In genomic region chr3:49602877-49603411, GRCh38 we compare ENCODE assay signal across 8 cellular contexts. TPM values are rescaled to one million over a fixed set of nuclear protein-coding genes. Genes with fewer than 3 reads are reported as not detected.
DNase-seq lines count a peak whose midpoint lies in the region; ATAC-seq and TF ChIP-seq lines count a peak whose summit lies in the region.

No MANE protein-coding gene starts in this region.

- H3K36me3 ChIP-seq in mucosa of descending colon (ENCODE audit: low read depth), result no peaks in the 10 kb centered on the region
- H3K36me3 ChIP-seq in transverse colon, result no peaks in the 10 kb centered on the region

- H3K4me3 Mint-ChIP-seq in activated T-helper 17 cell treated with anti-CD3 and anti-CD28 coated beads, Interleukin-2, amount 50 U/mL, for 72 hours, result peak overlapping the region; percentile 70
- H3K4me3 Mint-ChIP-seq in WTC11, result no peak overlapping the region

- peaks cover 21% of the 10 kb centered on the region for H3K4me1 Mint-ChIP-seq in activated T-helper 17 cell treated with anti-CD3 and anti-CD28 coated beads, Interleukin-2, amount 50 U/mL, for 72 hours
- H3K4me1 Mint-ChIP-seq in WTC11, result no peaks in the 10 kb centered on the region

- no peaks in the 10 kb centered on the region for H3K4me1 ChIP-seq in mucosa of descending colon (ENCODE audit: low read depth)
- no peaks in the 10 kb centered on the region for H3K4me1 ChIP-seq in transverse colon

- in situ Hi-C loops in transverse colon (cut with MboI; ENCODE audit: low pct_ligation_motif_present in 1 of 4, low pct_unique_long_range_greater_than_20kb in 1 of 4, low sequenced_read_pairs in 3 of 4), result no loop called here

- peak overlapping the region; percentile 90 for H3K27ac Mint-ChIP-seq in activated T-helper 17 cell treated with anti-CD3 and anti-CD28 coated beads, Interleukin-2, amount 50 U/mL, for 72 hours
- no peak overlapping the region; the same call in 1 of the 2 replicates for H3K27ac Mint-ChIP-seq in WTC11

- WGBS in transverse colon (ENCODE audit: low coverage in 1 of 2), 2 donors, result 78% methylated on average over 5 of the region's 5 CpGs; no CpG with 5 or more reads in 1 of the 2 donors

- no peak overlapping the region for H3K27ac ChIP-seq in transverse colon

- DNase-seq in T-helper 1 cell, result peak in 4 of 5 donors; percentile 21 to 64 (median 30)
- DNase-seq in mucosa of descending colon, result no peak
- peak in 5 of 6 experiments; percentile 8 to 34 (median 20) for DNase-seq in stimulated activated naive CD4-positive, alpha-beta T cell (lab: John Stamatoyannopoulos, UW)
- no peak for DNase-seq in WTC11 (ENCODE audit: low spot score)
- no peak for DNase-seq in AG20443 (ENCODE audit: low spot score)
- DNase-seq in ureter (ENCODE audit: low spot score), result no peak
- DNase-seq in transverse colon, result no peak

- H3K27me3 Mint-ChIP-seq in activated T-helper 17 cell treated with anti-CD3 and anti-CD28 coated beads, Interleukin-2, amount 50 U/mL, for 72 hours, result no peaks in the 10 kb centered on the region
- H3K27me3 Mint-ChIP-seq in WTC11 (ENCODE audit: low read depth), result no peaks in the 10 kb centered on the region

- POLR2A ChIA-PET in WTC11 (lab: Charles Lee), result no interaction called here

- CTCF ChIA-PET in WTC11 (lab: Charles Lee), result interaction anchor here (1.2 to 1.6 kb wide), 2 partner anchors 63 to 64 kb away, joined by 4 read pairs; no protein-coding TSS in a partner anchor

- no peaks in the 10 kb centered on the region for H3K27me3 ChIP-seq in transverse colon

- H3K36me3 Mint-ChIP-seq in activated T-helper 17 cell treated with anti-CD3 and anti-CD28 coated beads, Interleukin-2, amount 50 U/mL, for 72 hours (ENCODE audit: low read depth), result no peaks in the 10 kb centered on the region
- H3K36me3 Mint-ChIP-seq in WTC11, result no peaks in the 10 kb centered on the region

- TF ChIP-seq EP300 in transverse colon (IDR thresholded peaks at IDR 0.05; ENCODE audit: low read depth), result no peak

- no peak for TF ChIP-seq POLR2A in transverse colon (IDR thresholded peaks at IDR 0.05)

- intact Hi-C loops in mucosa of descending colon (cut with DNase I, micrococcal nuclease) (no loop called here), transverse colon (cut with DNase I; ENCODE audit: low total_unique reads) (no loop called here)

- H3K9me3 Mint-ChIP-seq in activated T-helper 17 cell treated with anti-CD3 and anti-CD28 coated beads, Interleukin-2, amount 50 U/mL, for 72 hours, result no peaks in the 10 kb centered on the region
- no peaks in the 10 kb centered on the region for H3K9me3 Mint-ChIP-seq in WTC11

- no peak overlapping the region for H3K4me3 ChIP-seq in mucosa of descending colon
- H3K4me3 ChIP-seq in transverse colon, result no peak overlapping the region

- TF ChIP-seq CTCF in mucosa of descending colon (IDR thresholded peaks at IDR 0.05) (no peak), WTC11 (IDR thresholded peaks at IDR 0.05) (no peak), transverse colon (IDR thresholded peaks at IDR 0.05) (no peak)

- H3K9me3 ChIP-seq in mucosa of descending colon (no peaks in the 10 kb centered on the region), transverse colon (no peaks in the 10 kb centered on the region)

- peak; percentile 96 for ATAC-seq in activated T-helper 17 cell treated with anti-CD3 and anti-CD28 coated beads, Interleukin-2, amount 50 U/mL, for 72 hours (replicated peaks)
- ATAC-seq in mucosa of descending colon (peak; percentile 80), WTC11 (no peak)

TF ChIP-seq in WTC11, 78 proteins besides CTCF, POLR2A, EP300 and RAD21:
- TF ChIP-seq MAX (CRISPR knock-in tag; IDR thresholded peaks at IDR 0.05) (no peak), E2F4 (CRISPR knock-in tag; IDR thresholded peaks at IDR 0.05; ENCODE audit: borderline replicate concordance, low read depth) (no peak), ZNF671 (CRISPR knock-in tag; IDR thresholded peaks at IDR 0.05) (no peak)

RNA-seq across cellular contexts. Expression of gene BSN, which starts 48.7 kb away (rescaled TPM):
- total RNA-seq in activated T-helper 17 cell treated with anti-CD3 and anti-CD28 coated beads, Interleukin-2, amount 50 U/mL, for 72 hours, result under 1 TPM; 0.13 to 0.22 TPM
- 1 to 10 TPM in 1 of 3 donors, under 1 TPM in 2; 0.17 to 1.2 (median 0.36) TPM for total RNA-seq in mucosa of descending colon
- total RNA-seq in WTC11 (2021), result 1.7 to 2.8 TPM (median 2.4 TPM) in 3 replicates
- total RNA-seq in ureter, result 2.4 TPM
- total RNA-seq in transverse colon, result under 1 TPM in 3 of 4 donors, not detected in 1; under 0.01 to 0.32 (median 0.27) TPM

Comparison
In these comparisons a context has a peak if more than half of its experiments do, and no peak if none do; other contexts are left out.
1. DNase-seq: peak in T-helper 1 cell (4 of 5) and stimulated activated naive CD4-positive, alpha-beta T cell (5 of 6); none in mucosa of descending colon (0 of 3), WTC11 (single experiment), AG20443 (single experiment), ureter (single experiment) and transverse colon (single experiment).